ENCODE assay signal across 8 cellular contexts in the genomic region with DNA sequence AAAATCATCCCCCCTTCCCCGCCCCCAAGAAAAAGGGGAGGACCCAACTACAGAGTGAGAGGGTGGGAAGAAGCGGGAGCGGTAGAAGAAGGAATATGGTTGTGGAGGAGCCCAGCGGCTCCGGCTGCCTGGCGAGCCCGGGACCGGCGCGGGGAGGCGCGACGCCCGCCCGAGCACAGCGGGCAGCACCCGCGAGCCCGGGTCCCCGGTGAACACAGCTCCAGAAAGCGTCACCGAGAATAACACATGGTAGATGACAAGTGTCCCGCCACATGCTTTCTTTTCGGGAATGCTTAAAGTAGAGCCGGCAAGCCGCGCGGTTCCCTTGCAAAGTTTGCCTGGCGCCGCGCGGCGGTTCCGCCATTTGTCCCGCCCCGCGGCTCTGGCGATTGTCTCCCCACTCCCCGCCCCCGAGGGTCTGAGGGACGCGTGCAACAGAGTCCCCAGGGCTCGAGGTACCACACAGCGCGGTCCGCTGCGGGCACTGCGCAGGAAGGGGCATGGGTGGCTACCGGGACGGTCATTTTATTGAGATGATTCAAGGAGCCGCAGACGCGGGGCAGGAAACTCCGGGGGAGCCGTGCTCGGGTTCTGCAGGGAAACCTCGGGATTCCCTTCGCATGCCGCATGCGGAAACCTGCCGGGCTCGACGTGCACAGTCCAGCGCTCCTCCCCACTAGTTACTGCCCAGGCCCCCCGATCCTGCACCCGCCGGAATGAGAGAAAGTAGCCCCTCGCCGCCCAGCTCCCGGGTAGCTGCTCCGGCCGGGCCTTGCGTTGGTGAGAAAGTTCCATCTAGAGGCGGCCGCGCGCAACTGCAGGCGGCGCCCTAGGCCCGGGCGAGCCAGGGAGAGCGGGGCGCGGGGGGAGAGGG. TPM values are rescaled to one million over a fixed set of nuclear protein-coding genes. Genes with fewer than 3 reads are reported as not detected.
A peak's percentile ranks its signal among the peaks of the same experiment; 100 is the strongest.
DNase-seq lines count a peak whose midpoint lies in the region; ATAC-seq and TF ChIP-seq lines count a peak whose summit lies in the region.

No MANE protein-coding gene starts in this region.

- H3K4me1 ChIP-seq in sigmoid colon, result peaks cover 0 to 30% (median 23%) of the 10 kb centered on the region in 4 donors

- no peak for TF ChIP-seq POLR2A in sigmoid colon (IDR thresholded peaks at IDR 0.05)

- no peaks in the 10 kb centered on the region for H3K36me3 ChIP-seq in sigmoid colon

- DNase-seq in NCI-H1048 (lab: John Stamatoyannopoulos, UW), result peak; percentile 7
- peak; percentile 38 to 48 (median 40) for DNase-seq in T-helper 17 cell
- peak; percentile 73 for DNase-seq in sigmoid colon
- no peak for DNase-seq in T1000 (lab: John Stamatoyannopoulos, UW)

- 1% methylated on average over 84 of the region's 84 CpGs for WGBS in sigmoid colon, 2 donors

- H3K4me1 Mint-ChIP-seq in T-helper 17 cell, result peaks cover 22% of the 10 kb centered on the region
- peaks cover 15% of the 10 kb centered on the region for H3K4me1 Mint-ChIP-seq in brain

- TF ChIP-seq EP300 in sigmoid colon (IDR thresholded peaks at IDR 0.05), result no peak

- H3K36me3 Mint-ChIP-seq in T-helper 17 cell (ENCODE audit: low read depth) (no peaks in the 10 kb centered on the region), brain (no peaks in the 10 kb centered on the region)

- TF ChIP-seq CTCF in GM12875 (IDR thresholded peaks at IDR 0.05; ENCODE audit: borderline replicate concordance, insufficient read depth, low read depth, low read length) (peak; percentile 89), brain (conservative IDR thresholded peaks at IDR 0.05) (peak; percentile 85 to 96), sigmoid colon (IDR thresholded peaks at IDR 0.05) (peak; percentile 42 to 95 (median 74))

- peaks cover 15 to 63% (median 36%) of the 10 kb centered on the region in 3 donors for H3K27me3 ChIP-seq in sigmoid colon

- H3K4me3 Mint-ChIP-seq in T-helper 17 cell (peak overlapping the region; percentile 90), brain (peak overlapping the region; percentile 86 to 93 (median 90))

- H3K4me3 ChIP-seq in GM12875 (ENCODE audit: low read depth, low read length), result peak overlapping the region; percentile 62
- H3K4me3 ChIP-seq in iPS-11a (ENCODE audit: low read depth, low read length), result peak overlapping the region; percentile 67
- peak overlapping the region; percentile 46 to 68 (median 62) for H3K4me3 ChIP-seq in sigmoid colon

- H3K9me3 ChIP-seq in T-helper 17 cell (ENCODE audit: control insufficient read depth, low read length, poor library complexity, severe bottlenecking) (no peaks in the 10 kb centered on the region), sigmoid colon (no peaks in the 10 kb centered on the region)

- H3K27me3 Mint-ChIP-seq in T-helper 17 cell (peaks cover 75% of the 10 kb centered on the region), brain (peaks cover 55% of the 10 kb centered on the region)

- ATAC-seq in HG02571 (IDR thresholded peaks at IDR 0.05; ENCODE audit: unreplicated experiment) (peak; percentile 86), T-helper 17 cell (peak; percentile 84)

- intact Hi-C loops in sigmoid colon (cut with DNase I), result loop anchor here (5.0 kb wide), 1 partner anchor 451 kb away; no protein-coding TSS in a partner anchor

- peak overlapping the region; percentile 7 to 68 (median 42) for H3K27ac ChIP-seq in sigmoid colon

- no peak overlapping the region for H3K27ac Mint-ChIP-seq in T-helper 17 cell
- peak overlapping the region in 3 of 5 experiments; percentile 48 to 82 (median 59) for H3K27ac Mint-ChIP-seq in brain

- peaks cover 0 to 3% (median 0%) of the 10 kb centered on the region in 5 experiments for H3K9me3 Mint-ChIP-seq in brain

RNA-seq across cellular contexts. Expression of a gene that starts 0.8 kb away (rescaled TPM):
- total RNA-seq in T-helper 17 cell, result not detected
- 11.8 TPM for polyA plus RNA-seq in brain (ENCODE audit: insufficient read depth, low read depth, low replicate concordance)
- total RNA-seq in sigmoid colon, result under 1 TPM in 2 of 4 donors, not detected in 2; 0.27 to 0.55 TPM
- polyA plus RNA-seq in sigmoid colon, result 1 to 10 TPM in 1 of 3 donors, not detected in 2; 1.9 TPM
